In genomic region chr17:76382305-76382802, GRCh38 we compare ENCODE assay signal across 1 cellular context.
A peak's percentile ranks its signal among the peaks of the same experiment; 100 is the strongest.
TF ChIP-seq lines count a peak whose summit lies in the region.

No MANE protein-coding gene starts in this region.

TF ChIP-seq in HepG2, 621 proteins besides CTCF, POLR2A, EP300 and RAD21 (continued from another document and continues in another):
- TF ChIP-seq RNF219 (CRISPR knock-in tag; IDR thresholded peaks at IDR 0.05) = peak; percentile 29; the same call in 1 of the 2 replicates
- TF ChIP-seq, protein P1, sequence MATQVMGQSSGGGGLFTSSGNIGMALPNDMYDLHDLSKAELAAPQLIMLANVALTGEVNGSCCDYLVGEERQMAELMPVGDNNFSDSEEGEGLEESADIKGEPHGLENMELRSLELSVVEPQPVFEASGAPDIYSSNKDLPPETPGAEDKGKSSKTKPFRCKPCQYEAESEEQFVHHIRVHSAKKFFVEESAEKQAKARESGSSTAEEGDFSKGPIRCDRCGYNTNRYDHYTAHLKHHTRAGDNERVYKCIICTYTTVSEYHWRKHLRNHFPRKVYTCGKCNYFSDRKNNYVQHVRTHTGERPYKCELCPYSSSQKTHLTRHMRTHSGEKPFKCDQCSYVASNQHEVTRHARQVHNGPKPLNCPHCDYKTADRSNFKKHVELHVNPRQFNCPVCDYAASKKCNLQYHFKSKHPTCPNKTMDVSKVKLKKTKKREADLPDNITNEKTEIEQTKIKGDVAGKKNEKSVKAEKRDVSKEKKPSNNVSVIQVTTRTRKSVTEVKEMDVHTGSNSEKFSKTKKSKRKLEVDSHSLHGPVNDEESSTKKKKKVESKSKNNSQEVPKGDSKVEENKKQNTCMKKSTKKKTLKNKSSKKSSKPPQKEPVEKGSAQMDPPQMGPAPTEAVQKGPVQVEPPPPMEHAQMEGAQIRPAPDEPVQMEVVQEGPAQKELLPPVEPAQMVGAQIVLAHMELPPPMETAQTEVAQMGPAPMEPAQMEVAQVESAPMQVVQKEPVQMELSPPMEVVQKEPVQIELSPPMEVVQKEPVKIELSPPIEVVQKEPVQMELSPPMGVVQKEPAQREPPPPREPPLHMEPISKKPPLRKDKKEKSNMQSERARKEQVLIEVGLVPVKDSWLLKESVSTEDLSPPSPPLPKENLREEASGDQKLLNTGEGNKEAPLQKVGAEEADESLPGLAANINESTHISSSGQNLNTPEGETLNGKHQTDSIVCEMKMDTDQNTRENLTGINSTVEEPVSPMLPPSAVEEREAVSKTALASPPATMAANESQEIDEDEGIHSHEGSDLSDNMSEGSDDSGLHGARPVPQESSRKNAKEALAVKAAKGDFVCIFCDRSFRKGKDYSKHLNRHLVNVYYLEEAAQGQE (IDR thresholded peaks at IDR 0.05; ENCODE audit: borderline replicate concordance in 1 of 2, low read depth in 1 of 2, low read length in 2 of 2) = no peak
- peak; percentile 84; the same call in 1 of the 2 replicates for TF ChIP-seq ZNF136 (CRISPR knock-in tag; IDR thresholded peaks at IDR 0.05; ENCODE audit: low read depth)
- TF ChIP-seq GMEB1 (CRISPR knock-in tag; IDR thresholded peaks at IDR 0.05; ENCODE audit: borderline replicate concordance) = peak; percentile 2; the same call in 1 of the 2 replicates
- TF ChIP-seq MAFF (IDR thresholded peaks at IDR 0.05; ENCODE audit: low read depth, low read length) = no peak; the same call in 1 of the 2 replicates
- TF ChIP-seq HNRNPK (IDR thresholded peaks at IDR 0.05; ENCODE audit: low read depth, low read length, poor library complexity, severe bottlenecking) = peak; percentile 93
- 0 out of 2 replicates have a peak, but pooled peaks have one; percentile 31 for TF ChIP-seq ZNF235 (CRISPR knock-in tag; IDR thresholded peaks at IDR 0.05; ENCODE audit: borderline replicate concordance)
- TF ChIP-seq FOXA3 (CRISPR knock-in tag; IDR thresholded peaks at IDR 0.05) = peak; percentile 64
- TF ChIP-seq, protein P2, sequence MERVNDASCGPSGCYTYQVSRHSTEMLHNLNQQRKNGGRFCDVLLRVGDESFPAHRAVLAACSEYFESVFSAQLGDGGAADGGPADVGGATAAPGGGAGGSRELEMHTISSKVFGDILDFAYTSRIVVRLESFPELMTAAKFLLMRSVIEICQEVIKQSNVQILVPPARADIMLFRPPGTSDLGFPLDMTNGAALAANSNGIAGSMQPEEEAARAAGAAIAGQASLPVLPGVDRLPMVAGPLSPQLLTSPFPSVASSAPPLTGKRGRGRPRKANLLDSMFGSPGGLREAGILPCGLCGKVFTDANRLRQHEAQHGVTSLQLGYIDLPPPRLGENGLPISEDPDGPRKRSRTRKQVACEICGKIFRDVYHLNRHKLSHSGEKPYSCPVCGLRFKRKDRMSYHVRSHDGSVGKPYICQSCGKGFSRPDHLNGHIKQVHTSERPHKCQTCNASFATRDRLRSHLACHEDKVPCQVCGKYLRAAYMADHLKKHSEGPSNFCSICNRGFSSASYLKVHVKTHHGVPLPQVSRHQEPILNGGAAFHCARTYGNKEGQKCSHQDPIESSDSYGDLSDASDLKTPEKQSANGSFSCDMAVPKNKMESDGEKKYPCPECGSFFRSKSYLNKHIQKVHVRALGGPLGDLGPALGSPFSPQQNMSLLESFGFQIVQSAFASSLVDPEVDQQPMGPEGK (CRISPR knock-in tag; IDR thresholded peaks at IDR 0.05) = peak; percentile 98
- TF ChIP-seq, protein P3, sequence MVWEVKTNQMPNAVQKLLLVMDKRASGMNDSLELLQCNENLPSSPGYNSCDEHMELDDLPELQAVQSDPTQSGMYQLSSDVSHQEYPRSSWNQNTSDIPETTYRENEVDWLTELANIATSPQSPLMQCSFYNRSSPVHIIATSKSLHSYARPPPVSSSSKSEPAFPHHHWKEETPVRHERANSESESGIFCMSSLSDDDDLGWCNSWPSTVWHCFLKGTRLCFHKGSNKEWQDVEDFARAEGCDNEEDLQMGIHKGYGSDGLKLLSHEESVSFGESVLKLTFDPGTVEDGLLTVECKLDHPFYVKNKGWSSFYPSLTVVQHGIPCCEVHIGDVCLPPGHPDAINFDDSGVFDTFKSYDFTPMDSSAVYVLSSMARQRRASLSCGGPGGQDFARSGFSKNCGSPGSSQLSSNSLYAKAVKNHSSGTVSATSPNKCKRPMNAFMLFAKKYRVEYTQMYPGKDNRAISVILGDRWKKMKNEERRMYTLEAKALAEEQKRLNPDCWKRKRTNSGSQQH (CRISPR knock-in tag; IDR thresholded peaks at IDR 0.05; ENCODE audit: low read depth) = no peak; the same call in 1 of the 2 replicates
- peak; percentile 44; the same call in 1 of the 2 replicates for TF ChIP-seq KDM3A (CRISPR knock-in tag; IDR thresholded peaks at IDR 0.05; ENCODE audit: low read depth)
- 0 out of 2 replicates have a peak, but pooled peaks have one; percentile 26 for TF ChIP-seq MIER3 (CRISPR knock-in tag; IDR thresholded peaks at IDR 0.05; ENCODE audit: borderline replicate concordance)
- peak; percentile 68; the same call in 1 of the 2 replicates for TF ChIP-seq NR2C2 (CRISPR knock-in tag; IDR thresholded peaks at IDR 0.05; ENCODE audit: borderline replicate concordance)
- TF ChIP-seq KLF13 (CRISPR knock-in tag; IDR thresholded peaks at IDR 0.05) = no peak
- TF ChIP-seq, protein P4, sequence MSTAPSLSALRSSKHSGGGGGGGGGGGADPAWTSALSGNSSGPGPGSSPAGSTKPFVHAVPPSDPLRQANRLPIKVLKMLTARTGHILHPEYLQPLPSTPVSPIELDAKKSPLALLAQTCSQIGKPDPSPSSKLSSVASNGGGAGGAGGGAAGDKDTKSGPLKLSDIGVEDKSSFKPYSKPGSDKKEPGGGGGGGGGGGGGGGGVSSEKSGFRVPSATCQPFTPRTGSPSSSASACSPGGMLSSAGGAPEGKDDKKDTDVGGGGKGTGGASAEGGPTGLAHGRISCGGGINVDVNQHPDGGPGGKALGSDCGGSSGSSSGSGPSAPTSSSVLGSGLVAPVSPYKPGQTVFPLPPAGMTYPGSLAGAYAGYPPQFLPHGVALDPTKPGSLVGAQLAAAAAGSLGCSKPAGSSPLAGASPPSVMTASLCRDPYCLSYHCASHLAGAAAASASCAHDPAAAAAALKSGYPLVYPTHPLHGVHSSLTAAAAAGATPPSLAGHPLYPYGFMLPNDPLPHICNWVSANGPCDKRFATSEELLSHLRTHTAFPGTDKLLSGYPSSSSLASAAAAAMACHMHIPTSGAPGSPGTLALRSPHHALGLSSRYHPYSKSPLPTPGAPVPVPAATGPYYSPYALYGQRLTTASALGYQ (CRISPR knock-in tag; IDR thresholded peaks at IDR 0.05) = peak; percentile 92
- peak; percentile 77 for TF ChIP-seq SNAPC2 (CRISPR knock-in tag; IDR thresholded peaks at IDR 0.05)
- TF ChIP-seq ZNF646 (CRISPR knock-in tag; IDR thresholded peaks at IDR 0.05) = peak; percentile 59; the same call in 1 of the 2 replicates
- peak; percentile 88; the same call in 1 of the 2 replicates for TF ChIP-seq AKAP8 (CRISPR knock-in tag; IDR thresholded peaks at IDR 0.05)
- TF ChIP-seq ZNF782 (CRISPR knock-in tag; IDR thresholded peaks at IDR 0.05; ENCODE audit: borderline replicate concordance) = peak; percentile 40; the same call in 1 of the 2 replicates
- TF ChIP-seq NFKBIZ (CRISPR knock-in tag; IDR thresholded peaks at IDR 0.05) = 0 out of 2 replicates have a peak, but pooled peaks have one; percentile 22
- TF ChIP-seq ZNF432 (CRISPR knock-in tag; IDR thresholded peaks at IDR 0.05; ENCODE audit: borderline replicate concordance) = 0 out of 2 replicates have a peak, but pooled peaks have one; percentile 54
- peak; percentile 76; the same call in 1 of the 2 replicates for TF ChIP-seq DPF2 (CRISPR knock-in tag; IDR thresholded peaks at IDR 0.05; ENCODE audit: borderline replicate concordance, low read depth)
- TF ChIP-seq HMG20A (CRISPR knock-in tag; IDR thresholded peaks at IDR 0.05; ENCODE audit: borderline replicate concordance) = peak; percentile 77; the same call in 1 of the 2 replicates
- TF ChIP-seq, protein P5, sequence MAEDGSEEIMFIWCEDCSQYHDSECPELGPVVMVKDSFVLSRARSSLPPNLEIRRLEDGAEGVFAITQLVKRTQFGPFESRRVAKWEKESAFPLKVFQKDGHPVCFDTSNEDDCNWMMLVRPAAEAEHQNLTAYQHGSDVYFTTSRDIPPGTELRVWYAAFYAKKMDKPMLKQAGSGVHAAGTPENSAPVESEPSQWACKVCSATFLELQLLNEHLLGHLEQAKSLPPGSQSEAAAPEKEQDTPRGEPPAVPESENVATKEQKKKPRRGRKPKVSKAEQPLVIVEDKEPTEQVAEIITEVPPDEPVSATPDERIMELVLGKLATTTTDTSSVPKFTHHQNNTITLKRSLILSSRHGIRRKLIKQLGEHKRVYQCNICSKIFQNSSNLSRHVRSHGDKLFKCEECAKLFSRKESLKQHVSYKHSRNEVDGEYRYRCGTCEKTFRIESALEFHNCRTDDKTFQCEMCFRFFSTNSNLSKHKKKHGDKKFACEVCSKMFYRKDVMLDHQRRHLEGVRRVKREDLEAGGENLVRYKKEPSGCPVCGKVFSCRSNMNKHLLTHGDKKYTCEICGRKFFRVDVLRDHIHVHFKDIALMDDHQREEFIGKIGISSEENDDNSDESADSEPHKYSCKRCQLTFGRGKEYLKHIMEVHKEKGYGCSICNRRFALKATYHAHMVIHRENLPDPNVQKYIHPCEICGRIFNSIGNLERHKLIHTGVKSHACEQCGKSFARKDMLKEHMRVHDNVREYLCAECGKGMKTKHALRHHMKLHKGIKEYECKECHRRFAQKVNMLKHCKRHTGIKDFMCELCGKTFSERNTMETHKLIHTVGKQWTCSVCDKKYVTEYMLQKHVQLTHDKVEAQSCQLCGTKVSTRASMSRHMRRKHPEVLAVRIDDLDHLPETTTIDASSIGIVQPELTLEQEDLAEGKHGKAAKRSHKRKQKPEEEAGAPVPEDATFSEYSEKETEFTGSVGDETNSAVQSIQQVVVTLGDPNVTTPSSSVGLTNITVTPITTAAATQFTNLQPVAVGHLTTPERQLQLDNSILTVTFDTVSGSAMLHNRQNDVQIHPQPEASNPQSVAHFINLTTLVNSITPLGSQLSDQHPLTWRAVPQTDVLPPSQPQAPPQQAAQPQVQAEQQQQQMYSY (CRISPR knock-in tag; IDR thresholded peaks at IDR 0.05) = peak; percentile 41; the same call in 1 of the 2 replicates
- peak; percentile 87 for TF ChIP-seq ZNF747 (CRISPR knock-in tag; IDR thresholded peaks at IDR 0.05; ENCODE audit: borderline replicate concordance)
- peak; percentile 78 for TF ChIP-seq MED8 (CRISPR knock-in tag; IDR thresholded peaks at IDR 0.05; ENCODE audit: insufficient replicate concordance)
